Comparison of ENCODE assay signal across 9 cellular contexts in genomic region chr2:224778474-224778877, GRCh38.
DNase-seq lines count a peak whose midpoint lies in the region; ATAC-seq and TF ChIP-seq lines count a peak whose summit lies in the region.
"Had no signal": no experiment of that assay in that cellular context is flagged by ENCODE, and none has a peak within 500 bp of the region (broad histone marks: within the 10 kb centered on the region; RNA-seq: fewer than 3 reads in every experiment).

No MANE protein-coding gene starts in this region.

- TF ChIP-seq RAD21 in HCT116 (IDR thresholded peaks at IDR 0.05; ENCODE audit: low read depth): peak; percentile 87

- no peaks in the 10 kb centered on the region for H3K9me3 Mint-ChIP-seq in effector memory CD8-positive, alpha-beta T cell
- no peaks in the 10 kb centered on the region for H3K9me3 Mint-ChIP-seq in natural killer cell

- no TSS peak for BruUV-seq in HCT116 (replicated peaks; lab: Mats Ljungman, UMichigan)

- no peak for TF ChIP-seq EP300 in stomach (IDR thresholded peaks at IDR 0.05)

- intact Hi-C loops in HCT116 (cut with micrococcal nuclease) (loop anchor here (1.0 to 10.0 kb wide), 5 partner anchors 131 to 804 kb away; no protein-coding TSS in a partner anchor), natural killer cell (cut with micrococcal nuclease) (loop anchor here (1.0 to 5.0 kb wide), 2 partner anchors 421 to 884 kb away; no protein-coding TSS in a partner anchor), stomach (cut with DNase I; ENCODE audit: low total_unique reads) (no loop called here)

- peak; percentile 5 for DNase-seq in DMS79 treated with DMSO at 0.1 percent for 48 hours (lab: John Stamatoyannopoulos, UW)
- no peak for DNase-seq in DMS79 (lab: John Stamatoyannopoulos, UW)
- DNase-seq in HCT116 (ENCODE audit: low read depth, low spot score): peak; percentile 46
- DNase-seq in NCI-H345 (lab: John Stamatoyannopoulos, UW): peak; percentile 55
- DNase-seq in activated CD4-positive, alpha-beta T cell treated with anti-CD3 and anti-CD28 coated beads, Interleukin-2, amount 50 U/mL, for 48 hours: peak; percentile 55 to 71
- DNase-seq in effector memory CD8-positive, alpha-beta T cell: peak; percentile 37 to 66 (median 38)
- DNase-seq in natural killer cell: peak; percentile 31
- DNase-seq in stomach: peak; percentile 57

- peak; percentile 65 to 82 (median 79); a peak in 5 of 6 replicates for TF ChIP-seq CTCF in HCT116 (IDR thresholded peaks at IDR 0.05 in 2 of 3, conservative IDR thresholded peaks at IDR 0.05 in 1 of 3; ENCODE audit: borderline replicate concordance in 1 of 3, insufficient read depth in 1 of 3, low read depth in 2 of 3, low read length in 2 of 3)
- TF ChIP-seq CTCF in natural killer cell (IDR thresholded peaks at IDR 0.05): peak; percentile 95
- peak in 4 of 7 experiments; percentile 50 to 69 (median 62) for TF ChIP-seq CTCF in stomach (IDR thresholded peaks at IDR 0.05)

- H3K27me3 ChIP-seq in HCT116 (ENCODE audit: insufficient read depth, low read length): no peaks in the 10 kb centered on the region
- H3K27me3 ChIP-seq in stomach: no peaks in the 10 kb centered on the region
- H3K27me3 ChIP-seq: BLaER1 treated with 17β-estradiol and CSF1 and Interleukin-3, amounts not matched to agents 10 nM and 100 nM had no signal

- H3K4me1 Mint-ChIP-seq in effector memory CD8-positive, alpha-beta T cell (ENCODE audit: low read depth in 2 of 2): peaks cover 0 to 4% of the 10 kb centered on the region in 2 donors
- peaks cover 0 to 13% of the 10 kb centered on the region in 2 donors for H3K4me1 Mint-ChIP-seq in natural killer cell

- peak overlapping the region in 1 of 2 donors; percentile 63 for H3K27ac Mint-ChIP-seq in effector memory CD8-positive, alpha-beta T cell
- H3K27ac Mint-ChIP-seq in natural killer cell: peak overlapping the region in 1 of 2 donors; percentile 59

- H3K79me2 ChIP-seq in HCT116 (ENCODE audit: insufficient read depth, low read length): no peaks in the 10 kb centered on the region

- no peaks in the 10 kb centered on the region for H4K20me1 ChIP-seq in HCT116 (ENCODE audit: insufficient read depth)

- no peak overlapping the region for H3K4me2 ChIP-seq in HCT116 (ENCODE audit: low read length)

- TF ChIP-seq POLR2A in HCT116 (IDR thresholded peaks at IDR 0.05; ENCODE audit: borderline replicate concordance, extremely low read depth, insufficient read depth, insufficient read length) (no peak), stomach (IDR thresholded peaks at IDR 0.05) (no peak)

- H3K36me3 Mint-ChIP-seq in effector memory CD8-positive, alpha-beta T cell (ENCODE audit: insufficient read depth): peaks cover 50% of the 10 kb centered on the region
- peaks cover 7% of the 10 kb centered on the region for H3K36me3 Mint-ChIP-seq in natural killer cell

- H3K36me3 ChIP-seq in HCT116 (ENCODE audit: control insufficient read depth in 1 of 2, insufficient read depth in 2 of 2, low read length in 2 of 2) (no peaks in the 10 kb centered on the region), stomach (peaks cover 0 to 16% (median 8%) of the 10 kb centered on the region in 4 donors)

- peak overlapping the region; percentile 79 for H2AFZ ChIP-seq in HCT116 (ENCODE audit: low read depth, low read length, poor library complexity, severe bottlenecking)

- no peaks in the 10 kb centered on the region for H3K27me3 Mint-ChIP-seq in effector memory CD8-positive, alpha-beta T cell
- H3K27me3 Mint-ChIP-seq in natural killer cell (ENCODE audit: low read depth in 2 of 2): no peaks in the 10 kb centered on the region

- H3K9me2 ChIP-seq in HCT116 (ENCODE audit: insufficient read depth): no peaks in the 10 kb centered on the region

- POLR2A ChIA-PET in HCT116 (lab: Charles Lee): no interaction called here

- H3K9me3 ChIP-seq in HCT116 (ENCODE audit: control insufficient read depth in 1 of 2, insufficient read depth in 1 of 2, low read depth in 1 of 2, low read length in 2 of 2): no peaks in the 10 kb centered on the region
- H3K9me3 ChIP-seq in stomach: no peaks in the 10 kb centered on the region
- H3K9me3 ChIP-seq: BLaER1 treated with 17β-estradiol and CSF1 and Interleukin-3, amounts not matched to agents 10 nM and 100 nM had no signal

- H3K4me1 ChIP-seq in HCT116 (ENCODE audit: control insufficient read depth in 1 of 2, insufficient read depth in 2 of 2, low read length in 2 of 2) (peaks cover 0 to 11% of the 10 kb centered on the region in 2 experiments; a peak in 1 of 4 replicates), stomach (no peaks in the 10 kb centered on the region)

- RAD21 ChIA-PET in HCT116 (lab: Charles Lee; ENCODE audit: low non-redundant PET in 1 of 2, low total read pairs in 2 of 2, uncharacterized antibody in 2 of 2, unreplicated experiment in 2 of 2): no interaction called here

- CTCF ChIA-PET in HCT116 (lab: Charles Lee): interaction anchor here (1.4 to 1.7 kb wide), 4 partner anchors 10 to 808 kb away, joined by 3 to 4 read pairs (median 4); no protein-coding TSS in a partner anchor

- no peak overlapping the region for H3K4me3 Mint-ChIP-seq in effector memory CD8-positive, alpha-beta T cell
- H3K4me3 Mint-ChIP-seq in natural killer cell: no peak overlapping the region

- WGBS in stomach, 5 donors: 29 to 36% (median 33%) methylated on average over 3 of the region's 3 CpGs

- ATAC-seq in HCT116 (peak; percentile 67), natural killer cell (peak in 2 of 3 donors; percentile 69 to 74)
- ATAC-seq in effector memory CD8-positive, alpha-beta T cell (replicated peaks): peak; percentile 69

- no peak overlapping the region for H3K9ac ChIP-seq in HCT116 (ENCODE audit: low read length)
- H3K9ac ChIP-seq: BLaER1 treated with 17β-estradiol and CSF1 and Interleukin-3, amounts not matched to agents 10 nM and 100 nM had no signal

- H3K4me3 ChIP-seq in HCT116 (replicated peaks in 1 of 2; ENCODE audit: low read depth in 1 of 2, low read length in 2 of 2): no peak overlapping the region
- H3K4me3 ChIP-seq in stomach: no peak overlapping the region
- H3K4me3 ChIP-seq: BLaER1 treated with 17β-estradiol and CSF1 and Interleukin-3, amounts not matched to agents 10 nM and 100 nM had no signal

- H3K27ac ChIP-seq in HCT116 (ENCODE audit: low read depth, low read length): no peak overlapping the region
- no peak overlapping the region for H3K27ac ChIP-seq in stomach

TF ChIP-seq in HCT116, 20 proteins besides CTCF, POLR2A, EP300 and RAD21:
- no peak for TF ChIP-seq REST (IDR thresholded peaks at IDR 0.05; ENCODE audit: low read depth)
- TF ChIP-seq POLR2AphosphoS5 (IDR thresholded peaks at IDR 0.05; ENCODE audit: low read depth, low read length): no peak
- no peak for TF ChIP-seq SP1 (IDR thresholded peaks at IDR 0.05; ENCODE audit: low read depth)
- no peak for TF ChIP-seq JUND (IDR thresholded peaks at IDR 0.05)
- TF ChIP-seq ATF3 (IDR thresholded peaks at IDR 0.05): no peak
